13 cellular contexts compared by ENCODE assay signal in the genomic region with DNA sequence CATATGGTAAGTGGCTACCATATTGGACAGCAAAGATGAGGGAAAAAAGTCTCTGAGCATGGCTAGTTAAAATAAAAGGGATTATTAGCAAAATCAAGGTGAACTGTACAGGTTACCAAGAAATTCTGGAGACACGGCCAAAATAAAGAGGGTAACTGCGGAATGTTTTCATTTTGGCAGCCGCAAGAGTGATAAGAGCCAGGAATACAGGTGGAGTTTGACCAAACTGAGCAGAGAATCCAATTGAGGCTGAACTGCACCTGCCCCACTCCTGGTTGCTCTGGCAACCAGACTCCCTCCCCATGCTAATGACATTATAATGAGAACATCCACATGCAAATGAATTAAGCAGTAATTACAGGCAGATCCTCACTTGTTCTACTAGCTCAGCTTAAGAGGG.
"Had no signal": no experiment of that assay in that cellular context is flagged by ENCODE, and none has a peak within 500 bp of the region (broad histone marks: within the 10 kb centered on the region; RNA-seq: fewer than 3 reads in every experiment).

No MANE protein-coding gene starts in this region.

- DNase-seq: activated B cell treated with CpG ODN at 0.5 μM for 24 hours; activated CD4-positive, alpha-beta memory T cell treated with anti-CD3 and anti-CD28 coated beads for 36 hours; activated CD4-positive, alpha-beta T cell treated with anti-CD3 and anti-CD28 coated beads for 4 hours; activated CD8-positive, alpha-beta memory T cell treated with anti-CD3 and anti-CD28 coated beads, Interleukin-2, amount 10 ng/mL, durations not matched to agents 7 days and 5 days; activated naive CD8-positive, alpha-beta T cell treated with anti-CD3 and anti-CD28 coated beads for 36 hours; amniotic stem cell; effector CD8-positive, alpha-beta T cell; gastrocnemius medialis; head of caudate nucleus; midbrain; stimulated activated naive B cell treated with anti-CD40 and anti-IgM and Interleukin-4, amounts not matched to agents 10 μg/mL and 1 μg/mL and 100 μg/mL, for 72 hours; upper lobe of left lung had no signal

- ATAC-seq: activated CD8-positive, alpha-beta memory T cell treated with anti-CD3 and anti-CD28 coated beads, Interleukin-2, amount 10 ng/mL, durations not matched to agents 7 days and 5 days; esophagus mucosa; gastrocnemius medialis; stimulated activated naive B cell treated with anti-CD40 and anti-IgM and Interleukin-4, amounts not matched to agents 10 μg/mL and 1 μg/mL and 100 μg/mL, for 72 hours had no signal
